9 cellular contexts compared by ENCODE assay signal in genomic region chr11:65861533-65862183, GRCh38. TPM values are rescaled to one million over a fixed set of nuclear protein-coding genes. Genes with fewer than 3 reads are reported as not detected.
A peak's percentile ranks its signal among the peaks of the same experiment; 100 is the strongest.
DNase-seq lines count a peak whose midpoint lies in the region; ATAC-seq and TF ChIP-seq lines count a peak whose summit lies in the region.
"Had no signal": no experiment of that assay in that cellular context is flagged by ENCODE, and none has a peak within 500 bp of the region (broad histone marks: within the 10 kb centered on the region; RNA-seq: fewer than 3 reads in every experiment).

No MANE protein-coding gene starts in this region.

- H3K27me3 ChIP-seq in foreskin keratinocyte (no peaks in the 10 kb centered on the region), psoas muscle (ENCODE audit: insufficient read depth in 3 of 3, low read length in 2 of 3) (no peaks in the 10 kb centered on the region)

- H3K4me1 ChIP-seq in foreskin keratinocyte (no peaks in the 10 kb centered on the region), psoas muscle (peaks cover 13% of the 10 kb centered on the region)

- ATAC-seq in foreskin keratinocyte (no peak), psoas muscle (no peak), HG03045 (IDR thresholded peaks at IDR 0.05; ENCODE audit: unreplicated experiment) (no peak), HG02884 (IDR thresholded peaks at IDR 0.05; ENCODE audit: unreplicated experiment) (no peak)

- 87 to 88% (median 88%) methylated on average over 13 of the region's 13 CpGs for WGBS in psoas muscle, 3 donors

- H3K36me3 ChIP-seq in psoas muscle (ENCODE audit: insufficient read depth in 1 of 2, low read depth in 1 of 2): peaks cover 0 to 50% of the 10 kb centered on the region in 2 donors

- no peak for TF ChIP-seq CTCF in GM12865 (IDR thresholded peaks at IDR 0.05; ENCODE audit: insufficient read depth, low read depth, low read length, missing control alignments)
- no peak for TF ChIP-seq CTCF in VCaP (conservative IDR thresholded peaks at IDR 0.05)
- TF ChIP-seq CTCF in foreskin keratinocyte (conservative IDR thresholded peaks at IDR 0.05): no peak
- TF ChIP-seq CTCF in psoas muscle (IDR thresholded peaks at IDR 0.05): no peak

- peak overlapping the region; percentile 100 for H3K27ac ChIP-seq in VCaP
- H3K27ac ChIP-seq in foreskin keratinocyte: peak overlapping the region; percentile 70
- peak overlapping the region; percentile 99 for H3K27ac ChIP-seq in psoas muscle

- no peaks in the 10 kb centered on the region for H3K9me3 ChIP-seq in psoas muscle

- intact Hi-C loops in psoas muscle (cut with DNase I): loop anchor here in 1 of 2 donors (2.0 kb wide), 1 partner anchor 25 kb away; no protein-coding TSS in a partner anchor

- peak overlapping the region; percentile 68 for H3K4me3 ChIP-seq in GM12865 (ENCODE audit: low read depth, low read length)
- peak overlapping the region; percentile 100 for H3K4me3 ChIP-seq in psoas muscle

- DNase-seq in GM12865 (ENCODE audit: low read depth) (peak; percentile 6), foreskin keratinocyte (no peak), psoas muscle (no peak), activated gamma-delta T cell (lab: John Stamatoyannopoulos, UW) (no peak), NCI-H526 treated with DMSO at 0.1 percent for 48 hours (lab: John Stamatoyannopoulos, UW) (no peak)
- DNase-seq: stimulated activated CD4-positive, alpha-beta T cell treated with anti-CD3 and anti-CD28 coated beads, Interleukin-1b, Interleukin-23, amount 100 ng/mL, for 48 hours had no signal

RNA-seq across cellular contexts. Expression of gene MUS81, which starts 1.4 kb away (rescaled TPM):
- 51.0 and 59.8 TPM in 2 replicates for total RNA-seq in foreskin keratinocyte
- 44.5 and 50.1 TPM in 2 replicates for polyA plus RNA-seq in foreskin keratinocyte
- total RNA-seq in psoas muscle: 10 to 100 TPM; 28.0 to 35.6 (median 31.4) TPM
- polyA plus RNA-seq in psoas muscle: 10 to 100 TPM; 32.5 to 55.3 (median 44.4) TPM

RNA-seq across cellular contexts. Expression of gene CFL1, which starts 3.7 kb away (rescaled TPM):
- total RNA-seq in foreskin keratinocyte (1,336 TPM in 2 replicates), psoas muscle (100 to 1,000 TPM; 175 to 388 (median 238) TPM)
- polyA plus RNA-seq in foreskin keratinocyte (2,195 and 2,324 TPM in 2 replicates), psoas muscle (100 to 1,000 TPM; 190 to 843 (median 225) TPM)

RNA-seq across cellular contexts. Expression of gene EFEMP2, which starts 10.9 kb away (rescaled TPM):
- 12.3 and 16.4 TPM in 2 replicates for total RNA-seq in foreskin keratinocyte
- 15.8 and 19.4 TPM in 2 replicates for polyA plus RNA-seq in foreskin keratinocyte
- total RNA-seq in psoas muscle: 10 to 100 TPM; 20.8 to 46.6 (median 31.3) TPM
- 10 to 100 TPM; 14.8 to 20.8 (median 18.5) TPM for polyA plus RNA-seq in psoas muscle

RNA-seq across cellular contexts. Expression of gene CTSW, which starts 18.0 kb away (rescaled TPM):
- not detected in 2 replicates for total RNA-seq in foreskin keratinocyte
- not detected in 2 replicates for polyA plus RNA-seq in foreskin keratinocyte
- under 1 TPM; 0.22 to 0.64 (median 0.37) TPM for total RNA-seq in psoas muscle
- under 1 TPM; 0.08 to 0.91 (median 0.22) TPM for polyA plus RNA-seq in psoas muscle

RNA-seq across cellular contexts. Expression of gene FIBP, which starts 26.6 kb away (rescaled TPM):
- total RNA-seq in foreskin keratinocyte: 105 and 113 TPM in 2 replicates
- 120 and 124 TPM in 2 replicates for polyA plus RNA-seq in foreskin keratinocyte
- 10 to 100 TPM; 27.7 to 42.5 (median 37.0) TPM for total RNA-seq in psoas muscle
- polyA plus RNA-seq in psoas muscle: 10 to 100 TPM; 32.2 to 73.9 (median 44.1) TPM
